ENCODE assay signal across 20 cellular contexts in genomic region chr4:86443495-86443894, GRCh38.
A peak's percentile ranks its signal among the peaks of the same experiment; 100 is the strongest.
DNase-seq lines count a peak whose midpoint lies in the region; ATAC-seq and TF ChIP-seq lines count a peak whose summit lies in the region.
"Had no signal": no experiment of that assay in that cellular context is flagged by ENCODE, and none has a peak within 500 bp of the region (broad histone marks: within the 10 kb centered on the region; RNA-seq: fewer than 3 reads in every experiment).

No MANE protein-coding gene starts in this region.

- DNase-seq in RPMI7951 (ENCODE audit: low read depth) (peak; percentile 15), endodermal cell (no peak), neural progenitor cell (ENCODE audit: low spot score) (no peak), SIG-M5 treated with dmso at 0.1 percent for 504 hours (lab: John Stamatoyannopoulos, UW; ENCODE audit: unreplicated experiment) (no peak), ovary (no peak)
- no peak for DNase-seq in activated naive CD4-positive, alpha-beta T cell (lab: John Stamatoyannopoulos, UW)
- DNase-seq: AML-193; CD4-positive, alpha-beta memory T cell; DND-41; GF-D8; MV-4-11; NCI-H1417 treated with DMSO at 0.1 percent for 48 hours; NCI-H2081 treated with DMSO at 0.1 percent for 48 hours; NCI-H2227 treated with DMSO at 0.1 percent for 48 hours; NCI-H526 treated with DMSO at 0.1 percent for 48 hours; PC-3 had no signal

- H4K20me1 ChIP-seq in BLaER1 (no peaks in the 10 kb centered on the region), neural progenitor cell (ENCODE audit: low read depth) (no peaks in the 10 kb centered on the region)

- H3K4me1 Mint-ChIP-seq in endodermal cell, result peaks cover 27% of the 10 kb centered on the region
- peaks cover 30% of the 10 kb centered on the region for H3K4me1 Mint-ChIP-seq in neural progenitor cell
- H3K4me1 Mint-ChIP-seq: CD4-positive, alpha-beta memory T cell; IgD-negative memory B cell had no signal

- no peaks in the 10 kb centered on the region for H3K36me3 ChIP-seq in BLaER1
- no peaks in the 10 kb centered on the region for H3K36me3 ChIP-seq in endodermal cell (ENCODE audit: control insufficient read depth, insufficient read depth, low read length)
- H3K36me3 ChIP-seq in neural progenitor cell, result peaks cover 25% of the 10 kb centered on the region
- H3K36me3 ChIP-seq in ovary, result no peaks in the 10 kb centered on the region

- H3K9ac ChIP-seq in BLaER1 (no peak overlapping the region), endodermal cell (ENCODE audit: extremely low read depth, low read length, poor library complexity, severe bottlenecking) (no peak overlapping the region), neural progenitor cell (no peak overlapping the region)

- no peak overlapping the region for H3K4me3 Mint-ChIP-seq in endodermal cell
- H3K4me3 Mint-ChIP-seq in neural progenitor cell, result no peak overlapping the region
- H3K4me3 Mint-ChIP-seq: CD4-positive, alpha-beta memory T cell; IgD-negative memory B cell had no signal

- no peak for ATAC-seq in GM21515 (IDR thresholded peaks at IDR 0.05; ENCODE audit: unreplicated experiment)
- ATAC-seq: PC-3 had no signal

- intact Hi-C loops in ovary (cut with DNase I), result no loop called here

- H3K4me2 ChIP-seq in BLaER1 (peak overlapping the region; percentile 50), neural progenitor cell (no peak overlapping the region)

- H3K27me3 ChIP-seq in BLaER1, result no peaks in the 10 kb centered on the region
- no peaks in the 10 kb centered on the region for H3K27me3 ChIP-seq in endodermal cell (ENCODE audit: control insufficient read depth, insufficient read depth, low read length, poor library complexity, severe bottlenecking)
- H3K27me3 ChIP-seq in neural progenitor cell, result no peaks in the 10 kb centered on the region
- H3K27me3 ChIP-seq in ovary, result no peaks in the 10 kb centered on the region

- H3K27me3 Mint-ChIP-seq in endodermal cell (ENCODE audit: insufficient read depth) (no peaks in the 10 kb centered on the region), neural progenitor cell (ENCODE audit: insufficient read depth, low read depth) (no peaks in the 10 kb centered on the region)

- H3K9me3 Mint-ChIP-seq in endodermal cell, result peaks cover 27% of the 10 kb centered on the region
- H3K9me3 Mint-ChIP-seq in neural progenitor cell, result peaks cover 36% of the 10 kb centered on the region

- TF ChIP-seq CTCF in endodermal cell (conservative IDR thresholded peaks at IDR 0.05) (no peak), neural progenitor cell (IDR thresholded peaks at IDR 0.05) (no peak), ovary (IDR thresholded peaks at IDR 0.05) (no peak)

- no peak for TF ChIP-seq POLR2A in ovary (IDR thresholded peaks at IDR 0.05)

- H3K79me2 ChIP-seq in neural progenitor cell (ENCODE audit: low read depth), result no peaks in the 10 kb centered on the region

- H3K36me3 Mint-ChIP-seq in endodermal cell (ENCODE audit: low read depth) (peaks cover 31% of the 10 kb centered on the region), neural progenitor cell (peaks cover 33% of the 10 kb centered on the region)
- H3K36me3 Mint-ChIP-seq: CD4-positive, alpha-beta memory T cell; IgD-negative memory B cell had no signal

- no peak for TF ChIP-seq EP300 in ovary (IDR thresholded peaks at IDR 0.05)

- peaks cover 22% of the 10 kb centered on the region for H3K4me1 ChIP-seq in BLaER1
- H3K4me1 ChIP-seq in endodermal cell (ENCODE audit: control insufficient read depth, insufficient read depth, low read length), result no peaks in the 10 kb centered on the region
- H3K4me1 ChIP-seq in neural progenitor cell, result peaks cover 34% of the 10 kb centered on the region
- no peaks in the 10 kb centered on the region for H3K4me1 ChIP-seq in ovary (ENCODE audit: insufficient read depth)

- WGBS in endodermal cell (ENCODE audit: insufficient coverage in 1 of 2, insufficient read length in 1 of 2), 2 experiments, result 82 to 98% methylated on average over 4 to 8 of the region's 8 CpGs
- 78 to 81% (median 80%) methylated on average over 8 of the region's 8 CpGs for WGBS in ovary, 3 donors

- H3K9me3 ChIP-seq in BLaER1 (no peaks in the 10 kb centered on the region), endodermal cell (ENCODE audit: control insufficient read depth, low read length) (peaks cover 37% of the 10 kb centered on the region), neural progenitor cell (ENCODE audit: low read depth) (peaks cover 19% of the 10 kb centered on the region), ovary (no peaks in the 10 kb centered on the region)

- peaks cover 45% of the 10 kb centered on the region for H3F3A ChIP-seq in neural progenitor cell (ENCODE audit: low read depth)

- no peak overlapping the region for H2AFZ ChIP-seq in neural progenitor cell (replicated peaks)

- H3K27ac ChIP-seq in BLaER1 (no peak overlapping the region), endodermal cell (ENCODE audit: low read depth, low read length) (peak overlapping the region; percentile 30), neural progenitor cell (peak overlapping the region; percentile 87), ovary (no peak overlapping the region)
- H3K27ac ChIP-seq: SK-N-MC had no signal

- H3K27ac Mint-ChIP-seq in endodermal cell (no peak overlapping the region), neural progenitor cell (peak overlapping the region; percentile 85)
- H3K27ac Mint-ChIP-seq: CD4-positive, alpha-beta memory T cell; IgD-negative memory B cell had no signal

- H3K4me3 ChIP-seq in BLaER1 (no peak overlapping the region), endodermal cell (ENCODE audit: low read length) (peak overlapping the region; percentile 25), neural progenitor cell (no peak overlapping the region), ovary (no peak overlapping the region)
- H3K4me3 ChIP-seq: SK-N-MC had no signal

Comparison
In these comparisons a context has a peak if more than half of its experiments do, and no peak if none do; other contexts are left out.
1. H3K27ac ChIP-seq: peak in endodermal cell (single experiment) and neural progenitor cell (single experiment); none in BLaER1 (single experiment) and ovary (0 of 2).